ENCODE assay signal across 8 cellular contexts in genomic region chr17:2089021-2089422, GRCh38. TPM values are rescaled to one million over a fixed set of nuclear protein-coding genes. Genes with fewer than 3 reads are reported as not detected.
DNase-seq lines count a peak whose midpoint lies in the region; ATAC-seq and TF ChIP-seq lines count a peak whose summit lies in the region.

No MANE protein-coding gene starts in this region.

- H3K79me2 ChIP-seq in OCI-LY3 (ENCODE audit: low read length), result no peaks in the 10 kb centered on the region

- H3K9me3 Mint-ChIP-seq in endothelial cell (ENCODE audit: unreplicated experiment), result no peaks in the 10 kb centered on the region

- intact Hi-C loops in esophagus squamous epithelium (cut with DNase I), result no loop called here

- H3K4me1 Mint-ChIP-seq in endothelial cell (ENCODE audit: unreplicated experiment), result peaks cover 58% of the 10 kb centered on the region

- H3K4me1 ChIP-seq in OCI-LY3 (ENCODE audit: low read length) (peaks cover 58% of the 10 kb centered on the region), esophagus squamous epithelium (peaks cover 42 to 89% (median 51%) of the 10 kb centered on the region in 3 donors)

- H3K27me3 Mint-ChIP-seq in endothelial cell (ENCODE audit: unreplicated experiment), result peaks cover 17% of the 10 kb centered on the region

- WGBS in esophagus squamous epithelium, 2 donors, result 44 to 45% methylated on average over 8 of the region's 8 CpGs

- H3K36me3 ChIP-seq in OCI-LY3 (replicated peaks; ENCODE audit: low read depth, low read length), result no peaks in the 10 kb centered on the region
- peaks cover 0 to 13% (median 0%) of the 10 kb centered on the region in 3 donors for H3K36me3 ChIP-seq in esophagus squamous epithelium

- H3K27ac ChIP-seq in OCI-LY3 (ENCODE audit: low read length), result peak overlapping the region; percentile 66
- peak overlapping the region; percentile 63 to 90 (median 85) for H3K27ac ChIP-seq in esophagus squamous epithelium

- no peak overlapping the region for H3K4me3 Mint-ChIP-seq in endothelial cell (ENCODE audit: unreplicated experiment)

- H3K4me3 ChIP-seq in OCI-LY3 (ENCODE audit: low read length) (peak overlapping the region; percentile 76), esophagus squamous epithelium (peak overlapping the region in 3 of 4 donors; percentile 28 to 51 (median 35))

- H4K20me1 ChIP-seq in OCI-LY3 (ENCODE audit: insufficient read depth, low read length), result peaks cover 27% of the 10 kb centered on the region

- peak overlapping the region; percentile 46; the same call in 1 of the 2 replicates for H3K9ac ChIP-seq in OCI-LY3 (ENCODE audit: low read length)

- peak overlapping the region; percentile 85 for H3K4me2 ChIP-seq in OCI-LY3 (ENCODE audit: low read length)

- H2AFZ ChIP-seq in OCI-LY3 (ENCODE audit: low read depth, low read length), result no peak overlapping the region

- no peak for TF ChIP-seq POLR2A in esophagus squamous epithelium (IDR thresholded peaks at IDR 0.05)

- H3K36me3 Mint-ChIP-seq in endothelial cell (ENCODE audit: low read depth, unreplicated experiment), result peaks cover 9% of the 10 kb centered on the region

- H3K9me3 ChIP-seq in OCI-LY3 (ENCODE audit: insufficient read depth, low read length), result no peaks in the 10 kb centered on the region
- H3K9me3 ChIP-seq in esophagus squamous epithelium, result no peaks in the 10 kb centered on the region

- H3K27me3 ChIP-seq in OCI-LY3 (ENCODE audit: low read depth, low read length), result peaks cover 30% of the 10 kb centered on the region
- no peaks in the 10 kb centered on the region for H3K27me3 ChIP-seq in esophagus squamous epithelium

- peak; percentile 21 for ATAC-seq in GM21737 (IDR thresholded peaks at IDR 0.05; ENCODE audit: unreplicated experiment)
- peak; percentile 41 for ATAC-seq in stimulated activated naive CD8-positive, alpha-beta T cell treated with anti-CD3 and anti-CD28 coated beads, Interleukin-15, Interleukin-2, amounts not matched to agents 100 U/mL and 50 U/mL, for 24 hours

- DNase-seq in GM03348 (ENCODE audit: low spot score), result peak; percentile 59
- no peak for DNase-seq in esophagus squamous epithelium (lab: John Stamatoyannopoulos, UW)
- no peak for DNase-seq in stimulated activated naive CD8-positive, alpha-beta T cell treated with anti-CD3 and anti-CD28 coated beads, Interleukin-15, Interleukin-2, amounts not matched to agents 100 U/mL and 50 U/mL, for 24 hours
- DNase-seq in iPS-NIHi7 (ENCODE audit: extremely low spot score), result no peak
- no peak for DNase-seq in endothelial cell (ENCODE audit: low spot score)
- DNase-seq in GM20000 (ENCODE audit: low spot score), result no peak

- TF ChIP-seq CTCF in OCI-LY3 (IDR thresholded peaks at IDR 0.05; ENCODE audit: low read depth, low read length), result no peak
- TF ChIP-seq CTCF in esophagus squamous epithelium (IDR thresholded peaks at IDR 0.05), result no peak
- no peak for TF ChIP-seq CTCF in endothelial cell (IDR thresholded peaks at IDR 0.05; ENCODE audit: unreplicated experiment)
- TF ChIP-seq CTCF in GM20000 (IDR thresholded peaks at IDR 0.05; ENCODE audit: extremely low read depth, missing control alignments), result no peak

- H3K27ac Mint-ChIP-seq in endothelial cell (ENCODE audit: unreplicated experiment), result no peak overlapping the region

RNA-seq across cellular contexts. Expression of gene HIC1, which starts 34.1 kb away (rescaled TPM):
- total RNA-seq in esophagus squamous epithelium (10 to 100 TPM in 1 of 4 donors, 1 to 10 TPM in 3; 2.1 to 14.1 (median 5.9) TPM), endothelial cell (ENCODE audit: unreplicated experiment) (0.72 TPM)

RNA-seq across cellular contexts. Expression of gene OVCA2, which starts 47.2 kb away (rescaled TPM):
- 10 to 100 TPM; 42.3 to 70.5 (median 53.2) TPM for total RNA-seq in esophagus squamous epithelium
- 32.7 TPM for total RNA-seq in endothelial cell (ENCODE audit: unreplicated experiment)

RNA-seq across cellular contexts. Expression of gene DPH1, which starts 59.1 kb away (rescaled TPM):
- total RNA-seq in esophagus squamous epithelium (10 to 100 TPM; 14.9 to 55.7 (median 22.7) TPM), endothelial cell (ENCODE audit: unreplicated experiment) (27.1 TPM)
